In genomic region chr11:14884667-14885273, GRCh38 we compare ENCODE assay signal across 22 cellular contexts. TPM values are rescaled to one million over a fixed set of nuclear protein-coding genes. Genes with fewer than 3 reads are reported as not detected.
A peak's percentile ranks its signal among the peaks of the same experiment; 100 is the strongest.
DNase-seq lines count a peak whose midpoint lies in the region; ATAC-seq, FAIRE-seq and TF ChIP-seq lines count a peak whose summit lies in the region.
"Had no signal": no experiment of that assay in that cellular context is flagged by ENCODE, and none has a peak within 500 bp of the region (broad histone marks: within the 10 kb centered on the region; RNA-seq: fewer than 3 reads in every experiment).

No MANE protein-coding gene starts in this region.

- ATAC-seq in activated naive CD8-positive, alpha-beta T cell treated with anti-CD3 and anti-CD28 coated beads, Interleukin-2, amount 50 U/mL, for 24 hours, result no peak
- ATAC-seq in T-cell (replicated peaks in 1 of 4), result no peak
- ATAC-seq in GM19463 (IDR thresholded peaks at IDR 0.05; ENCODE audit: unreplicated experiment), result no peak
- ATAC-seq: GM12878, GM23338 had no signal

- H3K27ac ChIP-seq in kidney (ENCODE audit: low read depth in 2 of 2, low read length in 2 of 2) (no peak overlapping the region), brain microvascular endothelial cell (no peak overlapping the region)
- H3K27ac ChIP-seq: BLaER1 had no signal

- H3K4me3 ChIP-seq in kidney (ENCODE audit: low read length in 2 of 2) (no peak overlapping the region), brain microvascular endothelial cell (ENCODE audit: low read depth, low read length) (no peak overlapping the region)
- H3K4me3 ChIP-seq: BLaER1, GM12878, GM23338 had no signal

- H3K27me3 Mint-ChIP-seq in activated naive CD8-positive, alpha-beta T cell, result no peaks in the 10 kb centered on the region
- H3K27me3 Mint-ChIP-seq in activated naive CD8-positive, alpha-beta T cell treated with anti-CD3 and anti-CD28 coated beads, Interleukin-2, amount 50 U/mL, for 24 hours, result no peaks in the 10 kb centered on the region
- no peaks in the 10 kb centered on the region for H3K27me3 Mint-ChIP-seq in T-cell
- H3K27me3 Mint-ChIP-seq: CD4-positive, alpha-beta memory T cell; IgD-negative memory B cell had no signal

- H3K9ac ChIP-seq in kidney (ENCODE audit: low read length in 2 of 2), result no peak overlapping the region
- H3K9ac ChIP-seq: BLaER1 had no signal

- intact Hi-C loops in kidney (cut with DNase I) (no loop called here), posterior vena cava (cut with DNase I) (no loop called here)

- POLR2A ChIA-PET in T-cell (lab: Charles Lee), result interaction anchor here in 1 of 2 donors (0.7 kb wide), 1 partner anchor 329 kb away, joined by 3 read pairs; no protein-coding TSS in a partner anchor

- peaks cover 44% of the 10 kb centered on the region for H3K4me1 Mint-ChIP-seq in activated naive CD8-positive, alpha-beta T cell (ENCODE audit: low read depth)
- H3K4me1 Mint-ChIP-seq in activated naive CD8-positive, alpha-beta T cell treated with anti-CD3 and anti-CD28 coated beads, Interleukin-2, amount 50 U/mL, for 24 hours, result peaks cover 27% of the 10 kb centered on the region
- H3K4me1 Mint-ChIP-seq in T-cell, result peaks cover 37 to 49% (median 46%) of the 10 kb centered on the region in 3 donors
- H3K4me1 Mint-ChIP-seq: GM23338 had no signal

- H3K4me1 ChIP-seq in kidney (ENCODE audit: control insufficient read depth in 1 of 2, insufficient read depth in 1 of 2, low read depth in 1 of 2, low read length in 2 of 2), result no peaks in the 10 kb centered on the region

- no peaks in the 10 kb centered on the region for H3K9me3 ChIP-seq in kidney (ENCODE audit: control insufficient read depth in 1 of 2, low read length in 2 of 2)
- H3K9me3 ChIP-seq: BLaER1 had no signal

- H3K27me3 ChIP-seq in brain microvascular endothelial cell (replicated peaks), result no peaks in the 10 kb centered on the region
- H3K27me3 ChIP-seq: BLaER1 had no signal

- FAIRE-seq in GM19239 (lab: Jason Lieb, UNC), result peak; percentile 73
- peak; percentile 66 for FAIRE-seq in kidney (lab: Jason Lieb, UNC)
- FAIRE-seq: GM12878 had no signal

- H3K9me3 Mint-ChIP-seq in activated naive CD8-positive, alpha-beta T cell (ENCODE audit: low read depth), result peaks cover 5% of the 10 kb centered on the region
- peaks cover 13% of the 10 kb centered on the region for H3K9me3 Mint-ChIP-seq in activated naive CD8-positive, alpha-beta T cell treated with anti-CD3 and anti-CD28 coated beads, Interleukin-2, amount 50 U/mL, for 24 hours
- peaks cover 5 to 8% (median 6%) of the 10 kb centered on the region in 3 donors for H3K9me3 Mint-ChIP-seq in T-cell
- H3K9me3 Mint-ChIP-seq: IgD-negative memory B cell had no signal

- TF ChIP-seq CTCF in kidney (IDR thresholded peaks at IDR 0.05; ENCODE audit: borderline replicate concordance, extremely low read depth, insufficient read depth) (no peak), brain microvascular endothelial cell (IDR thresholded peaks at IDR 0.05; ENCODE audit: low read depth, low read length, missing control alignments) (no peak)

- H3K36me3 Mint-ChIP-seq in activated naive CD8-positive, alpha-beta T cell, result peaks cover 24% of the 10 kb centered on the region
- peaks cover 34% of the 10 kb centered on the region for H3K36me3 Mint-ChIP-seq in activated naive CD8-positive, alpha-beta T cell treated with anti-CD3 and anti-CD28 coated beads, Interleukin-2, amount 50 U/mL, for 24 hours (ENCODE audit: low read depth)
- H3K36me3 Mint-ChIP-seq in T-cell, result peaks cover 37% of the 10 kb centered on the region

- H3K36me3 ChIP-seq in kidney (ENCODE audit: control insufficient read depth in 1 of 2, insufficient read depth in 2 of 2, low read length in 2 of 2), result no peaks in the 10 kb centered on the region
- H3K36me3 ChIP-seq in brain microvascular endothelial cell (replicated peaks), result no peaks in the 10 kb centered on the region

- no peak overlapping the region for H3K4me3 Mint-ChIP-seq in activated naive CD8-positive, alpha-beta T cell
- H3K4me3 Mint-ChIP-seq in activated naive CD8-positive, alpha-beta T cell treated with anti-CD3 and anti-CD28 coated beads, Interleukin-2, amount 50 U/mL, for 24 hours, result no peak overlapping the region
- no peak overlapping the region for H3K4me3 Mint-ChIP-seq in T-cell
- H3K4me3 Mint-ChIP-seq: GM23338, IgD-negative memory B cell had no signal

- no peak for DNase-seq in activated naive CD8-positive, alpha-beta T cell treated with anti-CD3 and anti-CD28 coated beads, Interleukin-2, amount 50 U/mL, for 24 hours
- DNase-seq in GM19239 (ENCODE audit: insufficient read length, low spot score), result no peak
- DNase-seq in T-cell, result no peak
- no peak for DNase-seq in kidney
- no peak for DNase-seq in brain microvascular endothelial cell
- no peak for DNase-seq in posterior vena cava (ENCODE audit: low spot score)
- DNase-seq: ACHN; CD4-positive, alpha-beta memory T cell; DND-41; HCEC 1CT; Kasumi-1; NCI-H1417; NCI-H1694 treated with DMSO at 0.1 percent for 48 hours; NCI-H2081 treated with DMSO at 0.1 percent for 48 hours; NCI-H446 treated with DMSO at 0.1 percent for 48 hours; NCI-H526 treated with DMSO at 0.1 percent for 48 hours had no signal

- H3K27ac Mint-ChIP-seq in activated naive CD8-positive, alpha-beta T cell, result peak overlapping the region; percentile 28
- H3K27ac Mint-ChIP-seq in activated naive CD8-positive, alpha-beta T cell treated with anti-CD3 and anti-CD28 coated beads, Interleukin-2, amount 50 U/mL, for 24 hours, result no peak overlapping the region
- peak overlapping the region; percentile 7 to 41 for H3K27ac Mint-ChIP-seq in T-cell
- H3K27ac Mint-ChIP-seq: GM23338 had no signal

- in situ Hi-C loops in brain microvascular endothelial cell (cut with HindIII; ENCODE audit: low pct_ligation_motif_present, low sequenced_read_pairs), result no loop called here

- CTCF ChIA-PET in T-cell (lab: Charles Lee), result no interaction called here

RNA-seq across cellular contexts. Expression of gene CYP2R1, which starts 7.3 kb away (rescaled TPM):
- total RNA-seq in T-cell (10 to 100 TPM; 17.9 to 23.3 (median 19.1) TPM), kidney (11.6 TPM), posterior vena cava (10 to 100 TPM in 1 of 2 donors, 1 to 10 TPM in 1; 9.2 to 14.8 TPM)
- 18.5 TPM for polyA plus RNA-seq in kidney (ENCODE audit: insufficient read depth, low read depth, low replicate concordance)
